In the genomic region with DNA sequence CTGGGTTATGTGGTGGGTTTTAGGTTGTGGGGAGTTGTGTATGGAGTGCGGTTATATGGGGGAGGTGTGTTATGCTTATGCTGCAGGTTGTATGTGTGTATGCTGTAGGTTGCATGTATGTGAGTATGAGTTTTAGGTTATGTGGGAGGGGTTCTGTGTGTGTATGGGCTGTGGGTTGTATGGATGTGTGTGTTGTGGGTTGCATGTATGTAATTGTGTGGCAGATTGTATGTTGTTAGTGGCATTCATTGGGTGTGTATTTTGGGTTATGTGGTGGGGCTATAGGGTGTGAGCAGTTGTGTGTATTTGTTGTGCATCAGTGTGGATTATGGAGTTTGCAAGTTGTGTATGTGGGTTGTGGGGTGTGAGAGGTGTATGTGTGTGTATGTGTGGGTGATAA, we compare ENCODE assay signal across 1 cellular context.
TF ChIP-seq lines count a peak whose summit lies in the region.

No MANE protein-coding gene starts in this region.

TF ChIP-seq in HepG2, 621 proteins besides CTCF, POLR2A, EP300 and RAD21 (continued from another document):
- TF ChIP-seq ZNF646 (CRISPR knock-in tag; IDR thresholded peaks at IDR 0.05): peak; percentile 54; the same call in 1 of the 2 replicates
- no peak for TF ChIP-seq ZC3H13 (CRISPR knock-in tag; IDR thresholded peaks at IDR 0.05)
- peak; percentile 83; the same call in 1 of the 2 replicates for TF ChIP-seq PLRG1 (conservative IDR thresholded peaks at IDR 0.05)
- no peak for TF ChIP-seq PCBP2 (optimal IDR thresholded peaks at IDR 0.05; ENCODE audit: low read depth, low read length, poor library complexity, severe bottlenecking)
- no peak for TF ChIP-seq ZNF572 (CRISPR knock-in tag; IDR thresholded peaks at IDR 0.05)
- no peak for TF ChIP-seq MED13 (CRISPR knock-in tag; IDR thresholded peaks at IDR 0.05)
- peak; percentile 84; the same call in 1 of the 2 replicates for TF ChIP-seq ARNT (IDR thresholded peaks at IDR 0.05)
- no peak for TF ChIP-seq SKIL (CRISPR knock-in tag; IDR thresholded peaks at IDR 0.05; ENCODE audit: borderline replicate concordance)
- no peak for TF ChIP-seq TCF7 (IDR thresholded peaks at IDR 0.05; ENCODE audit: low read depth)
- no peak for TF ChIP-seq FOXO1 (CRISPR knock-in tag; IDR thresholded peaks at IDR 0.05)
- 0 out of 2 replicates have a peak, but pooled peaks have one; percentile 28 for TF ChIP-seq LCORL (IDR thresholded peaks at IDR 0.05)
- no peak for TF ChIP-seq LCORL (CRISPR knock-in tag; IDR thresholded peaks at IDR 0.05)
- TF ChIP-seq ZNF7 (CRISPR knock-in tag; IDR thresholded peaks at IDR 0.05): no peak
- TF ChIP-seq, protein P1, sequence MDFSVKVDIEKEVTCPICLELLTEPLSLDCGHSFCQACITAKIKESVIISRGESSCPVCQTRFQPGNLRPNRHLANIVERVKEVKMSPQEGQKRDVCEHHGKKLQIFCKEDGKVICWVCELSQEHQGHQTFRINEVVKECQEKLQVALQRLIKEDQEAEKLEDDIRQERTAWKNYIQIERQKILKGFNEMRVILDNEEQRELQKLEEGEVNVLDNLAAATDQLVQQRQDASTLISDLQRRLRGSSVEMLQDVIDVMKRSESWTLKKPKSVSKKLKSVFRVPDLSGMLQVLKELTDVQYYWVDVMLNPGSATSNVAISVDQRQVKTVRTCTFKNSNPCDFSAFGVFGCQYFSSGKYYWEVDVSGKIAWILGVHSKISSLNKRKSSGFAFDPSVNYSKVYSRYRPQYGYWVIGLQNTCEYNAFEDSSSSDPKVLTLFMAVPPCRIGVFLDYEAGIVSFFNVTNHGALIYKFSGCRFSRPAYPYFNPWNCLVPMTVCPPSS (IDR thresholded peaks at IDR 0.05): 0 out of 2 replicates have a peak, but pooled peaks have one; percentile 8
- no peak for TF ChIP-seq PRDM10 (CRISPR knock-in tag; IDR thresholded peaks at IDR 0.05; ENCODE audit: low read depth)
- no peak for TF ChIP-seq KLF9 (CRISPR knock-in tag; IDR thresholded peaks at IDR 0.05; ENCODE audit: low read depth)
- peak; percentile 44; the same call in 1 of the 2 replicates for TF ChIP-seq NFRKB (IDR thresholded peaks at IDR 0.05)
- TF ChIP-seq ZNF777 (CRISPR knock-in tag; IDR thresholded peaks at IDR 0.05): no peak
- no peak for TF ChIP-seq ZNF331 (CRISPR knock-in tag; IDR thresholded peaks at IDR 0.05)
- peak; percentile 2; the same call in 1 of the 2 replicates for TF ChIP-seq ATF7 (IDR thresholded peaks at IDR 0.05)
- no peak for TF ChIP-seq ATF7 (CRISPR knock-in tag; IDR thresholded peaks at IDR 0.05)
- TF ChIP-seq NBN (conservative IDR thresholded peaks at IDR 0.05): peak; percentile 74; the same call in 1 of the 2 replicates
TF ChIP-seq in HepG2: peak in this region for 12.
